In genomic region chr2:108243566-108243965, GRCh38 we compare ENCODE assay signal across 28 cellular contexts. TPM values are rescaled to one million over a fixed set of nuclear protein-coding genes. Genes with fewer than 3 reads are reported as not detected.
A peak's percentile ranks its signal among the peaks of the same experiment; 100 is the strongest.
DNase-seq lines count a peak whose midpoint lies in the region; ATAC-seq, FAIRE-seq and TF ChIP-seq lines count a peak whose summit lies in the region.
"Had no signal": no experiment of that assay in that cellular context is flagged by ENCODE, and none has a peak within 500 bp of the region (broad histone marks: within the 10 kb centered on the region; RNA-seq: fewer than 3 reads in every experiment).

No MANE protein-coding gene starts in this region.

- DNase-seq in LoVo (ENCODE audit: low spot score) (peak; percentile 52), bronchial epithelial cell (ENCODE audit: low read depth) (peak; percentile 79), fibroblast of the conjunctiva (ENCODE audit: low read depth) (peak; percentile 27), stromal cell of bone marrow (ENCODE audit: low read depth) (peak; percentile 89), natural killer cell (no peak), C1 segment of cervical spinal cord (lab: John Stamatoyannopoulos, UW) (no peak), NCI-H187 (lab: John Stamatoyannopoulos, UW) (no peak)
- DNase-seq: activated CD4-positive, CD25-positive, alpha-beta regulatory T cell treated with anti-CD3 and anti-CD28 coated beads, Interleukin-2, amount 50 U/mL, for 72 hours; activated gamma-delta T cell treated with Interleukin-2 at 50 U/mL for 16 hours; brain microvascular endothelial cell; CD4-positive, alpha-beta T cell; effector memory CD8-positive, alpha-beta T cell; H9; heart right ventricle; Karpas-422; left cardiac atrium; mesendoderm; naive B cell; NCI-H1092; NCI-H1930; NCI-H345; NCI-H774; SHP77; stimulated activated naive CD8-positive, alpha-beta T cell treated with anti-CD3 and anti-CD28 coated beads, Interleukin-15, Interleukin-2, amounts not matched to agents 100 U/mL and 50 U/mL, for 24 hours had no signal

- FAIRE-seq in bronchial epithelial cell (lab: Jason Lieb, UNC) = no peak
- FAIRE-seq: colon had no signal

- H3K27me3 ChIP-seq in bronchial epithelial cell (ENCODE audit: control insufficient read depth, insufficient read depth, low read length) = no peaks in the 10 kb centered on the region
- H3K27me3 ChIP-seq: brain microvascular endothelial cell, foreskin keratinocyte, heart right ventricle, right atrium auricular region had no signal

- no peaks in the 10 kb centered on the region for H3K4me1 Mint-ChIP-seq in natural killer cell
- H3K4me1 Mint-ChIP-seq: H9, naive B cell had no signal

- no peaks in the 10 kb centered on the region for H3K9me3 Mint-ChIP-seq in natural killer cell

- no peaks in the 10 kb centered on the region for H3K36me3 Mint-ChIP-seq in natural killer cell
- H3K36me3 Mint-ChIP-seq: naive B cell had no signal

- intact Hi-C loops in natural killer cell (cut with micrococcal nuclease) = no loop called here

- H3K4me3 ChIP-seq in bronchial epithelial cell (ENCODE audit: low read depth, low read length) = no peak overlapping the region
- H3K4me3 ChIP-seq: heart right ventricle, right atrium auricular region had no signal

- H3K36me3 ChIP-seq in bronchial epithelial cell (ENCODE audit: control insufficient read depth, insufficient read depth, low read length) = no peaks in the 10 kb centered on the region
- H3K36me3 ChIP-seq: brain microvascular endothelial cell, heart right ventricle, right atrium auricular region had no signal

- TF ChIP-seq CTCF in bronchial epithelial cell (IDR thresholded peaks at IDR 0.05; ENCODE audit: insufficient read depth, low read length, severe bottlenecking) = no peak
- TF ChIP-seq CTCF in natural killer cell (IDR thresholded peaks at IDR 0.05) = no peak

- H3K27me3 Mint-ChIP-seq in natural killer cell (ENCODE audit: low read depth in 2 of 2) = no peaks in the 10 kb centered on the region

- H3K27ac Mint-ChIP-seq in natural killer cell = no peak overlapping the region
- H3K27ac Mint-ChIP-seq: CD4-positive, alpha-beta T cell; effector memory CD8-positive, alpha-beta T cell; H9; naive B cell had no signal

- ATAC-seq in natural killer cell = no peak
- ATAC-seq: effector memory CD8-positive, alpha-beta T cell; foreskin keratinocyte; stimulated activated naive CD8-positive, alpha-beta T cell treated with anti-CD3 and anti-CD28 coated beads, Interleukin-15, Interleukin-2, amounts not matched to agents 100 U/mL and 50 U/mL, for 24 hours had no signal

- no peak overlapping the region for H3K4me3 Mint-ChIP-seq in natural killer cell
- H3K4me3 Mint-ChIP-seq: CD4-positive, alpha-beta T cell; effector memory CD8-positive, alpha-beta T cell; H9; naive B cell had no signal

RNA-seq across cellular contexts. Expression of gene SULT1C3, which starts 3.8 kb away (rescaled TPM):
- total RNA-seq in bronchial epithelial cell (not detected in 2 replicates), natural killer cell (not detected)
- total RNA-seq: CD4-positive, alpha-beta T cell; foreskin keratinocyte; H9; heart right ventricle; left cardiac atrium; osteocyte; right atrium auricular region had no signal

RNA-seq across cellular contexts. Expression of gene SULT1C2, which starts 45.1 kb away (rescaled TPM):
- 0.13 TPM in 1 of 2 replicates, not detected in the other for total RNA-seq in bronchial epithelial cell
- total RNA-seq in natural killer cell = not detected
- total RNA-seq: CD4-positive, alpha-beta T cell; foreskin keratinocyte had no signal

Comparison
In these comparisons a context has a peak if more than half of its experiments do, and no peak if none do; other contexts are left out.
1. DNase-seq: peak in LoVo (single experiment), bronchial epithelial cell (single experiment), fibroblast of the conjunctiva (single experiment) and stromal cell of bone marrow (single experiment); none in natural killer cell (single experiment), C1 segment of cervical spinal cord (0 of 14) and NCI-H187 (0 of 2).